Comparison of ENCODE assay signal across 8 cellular contexts in genomic region chr19:33303791-33304759, GRCh38. TPM values are rescaled to one million over a fixed set of nuclear protein-coding genes. Genes with fewer than 3 reads are reported as not detected.
DNase-seq lines count a peak whose midpoint lies in the region; ATAC-seq and TF ChIP-seq lines count a peak whose summit lies in the region.

No MANE protein-coding gene starts in this region.

- peaks cover 10% of the 10 kb centered on the region for H3K4me1 ChIP-seq in cardiac muscle cell (ENCODE audit: low read depth)
- H3K4me1 ChIP-seq in muscle layer of duodenum (ENCODE audit: control insufficient read depth in 1 of 2, insufficient read depth in 2 of 2, low read length in 2 of 2), result peaks cover 6 to 35% of the 10 kb centered on the region in 2 donors
- no peaks in the 10 kb centered on the region for H3K4me1 ChIP-seq in aorta (ENCODE audit: control insufficient read depth in 1 of 2, insufficient read depth in 2 of 2, low read length in 2 of 2)

- 14 to 15% methylated on average over 47 of the region's 47 CpGs for WGBS in aorta, 2 donors

- DNase-seq in cardiac muscle cell (ENCODE audit: low read depth in 1 of 2, low spot score in 1 of 2) (peak in 1 of 2 donors; percentile 14), cardiac septum (ENCODE audit: low spot score) (no peak), epithelial cell of proximal tubule (ENCODE audit: low read depth) (no peak), aorta (no peak), C1 segment of cervical spinal cord (lab: John Stamatoyannopoulos, UW) (no peak), T-helper 2 cell (no peak)

- H3K4me3 ChIP-seq in cardiac muscle cell (peak overlapping the region; percentile 46), epithelial cell of proximal tubule (ENCODE audit: low read depth, low read length) (peak overlapping the region; percentile 72), muscle layer of duodenum (ENCODE audit: low read depth in 1 of 2, low read length in 2 of 2) (peak overlapping the region; percentile 55 to 90), aorta (ENCODE audit: low read length in 2 of 2) (peak overlapping the region; percentile 30 to 80)

- H3K27me3 ChIP-seq in cardiac muscle cell (peaks cover 31% of the 10 kb centered on the region), muscle layer of duodenum (ENCODE audit: low read depth, low read length) (no peaks in the 10 kb centered on the region), aorta (ENCODE audit: control insufficient read depth in 1 of 2, insufficient read depth in 2 of 2, low read length in 1 of 2) (no peaks in the 10 kb centered on the region)

- H3K9me3 ChIP-seq in cardiac muscle cell (ENCODE audit: low read depth) (no peaks in the 10 kb centered on the region), muscle layer of duodenum (ENCODE audit: control insufficient read depth in 1 of 2, low read length in 2 of 2) (no peaks in the 10 kb centered on the region), aorta (ENCODE audit: control insufficient read depth, low read length) (no peaks in the 10 kb centered on the region)

- H3K36me3 ChIP-seq in cardiac muscle cell (no peaks in the 10 kb centered on the region), muscle layer of duodenum (ENCODE audit: control insufficient read depth in 1 of 2, insufficient read depth in 2 of 2, low read length in 2 of 2) (no peaks in the 10 kb centered on the region), aorta (ENCODE audit: control insufficient read depth in 1 of 2, insufficient read depth in 2 of 2, low read length in 1 of 2) (no peaks in the 10 kb centered on the region)

- TF ChIP-seq CTCF in cardiac muscle cell (IDR thresholded peaks at IDR 0.05; ENCODE audit: low read depth, low read length) (no peak), epithelial cell of proximal tubule (conservative IDR thresholded peaks at IDR 0.05; ENCODE audit: low read depth, low read length) (no peak)

- intact Hi-C loops in cardiac septum (cut with DNase I), result loop anchor here (5.0 kb wide), 2 partner anchors 88 to 103 kb away; no protein-coding TSS in a partner anchor
- intact Hi-C loops in aorta (cut with DNase I), result loop anchor here (1.0 to 5.0 kb wide), 3 partner anchors 69 to 103 kb away; partner anchors contain the start of gene CEBPG (in 1 of the 2)

- H3K27ac ChIP-seq in cardiac muscle cell (no peak overlapping the region), muscle layer of duodenum (ENCODE audit: low read length) (peak overlapping the region; percentile 80), aorta (ENCODE audit: low read depth in 1 of 2, low read length in 2 of 2) (no peak overlapping the region)

- peak; percentile 37 for ATAC-seq in aorta (ENCODE audit: low FRiP score)
- no peak for ATAC-seq in HG02885 (IDR thresholded peaks at IDR 0.05; ENCODE audit: poor library complexity, unreplicated experiment)

RNA-seq across cellular contexts. Expression of gene CEBPA, which starts 1.7 kb away (rescaled TPM):
- total RNA-seq in cardiac muscle cell (6.2 and 6.7 TPM in 2 replicates), cardiac septum (2.3 TPM), epithelial cell of proximal tubule (2.5 and 2.9 TPM in 2 replicates), aorta (10 to 100 TPM in 1 of 2 donors, 1 to 10 TPM in 1; 6.1 to 10.3 TPM)
- polyA plus RNA-seq in cardiac muscle cell (2.4 and 3.2 TPM in 2 replicates), aorta (10 to 100 TPM in 1 of 2 donors, 1 to 10 TPM in 1; 1.0 to 14.3 TPM)
